ENCODE assay signal across 1 cellular context in genomic region chr10:59587756-59588140, GRCh38.
TF ChIP-seq lines count a peak whose summit lies in the region.

No MANE protein-coding gene starts in this region.

TF ChIP-seq in H1, 55 proteins besides CTCF, POLR2A, EP300 and RAD21 (continued from another document):
- TF ChIP-seq KDM5A (IDR thresholded peaks at IDR 0.05; ENCODE audit: low read length) (no peak), FOSL1 (IDR thresholded peaks at IDR 0.05; ENCODE audit: insufficient read depth, low read depth, low read length) (no peak), ATF2 (IDR thresholded peaks at IDR 0.05; ENCODE audit: low read length) (no peak), JUND (IDR thresholded peaks at IDR 0.05; ENCODE audit: low read length) (no peak), HDAC6 (IDR thresholded peaks at IDR 0.05; ENCODE audit: low read depth, low read length) (no peak), BCL11A (IDR thresholded peaks at IDR 0.05; ENCODE audit: low read depth in 2 of 2, low read length in 2 of 2) (no peak), RBBP5 (IDR thresholded peaks at IDR 0.05; ENCODE audit: borderline replicate concordance, low read depth, low read length) (no peak), SP1 (IDR thresholded peaks at IDR 0.05; ENCODE audit: low read depth, low read length) (no peak)
